ENCODE assay signal across 21 cellular contexts in genomic region chr14:100110801-100111200, GRCh38. TPM values are rescaled to one million over a fixed set of nuclear protein-coding genes. Genes with fewer than 3 reads are reported as not detected.
A peak's percentile ranks its signal among the peaks of the same experiment; 100 is the strongest.
DNase-seq lines count a peak whose midpoint lies in the region; ATAC-seq, FAIRE-seq and TF ChIP-seq lines count a peak whose summit lies in the region.
"Had no signal": no experiment of that assay in that cellular context is flagged by ENCODE, and none has a peak within 500 bp of the region (broad histone marks: within the 10 kb centered on the region; RNA-seq: fewer than 3 reads in every experiment).

No MANE protein-coding gene starts in this region.

- H3K27me3 Mint-ChIP-seq in CD4-positive, alpha-beta T cell, result no peaks in the 10 kb centered on the region
- H3K27me3 Mint-ChIP-seq in CD8-positive, alpha-beta T cell (ENCODE audit: low read depth), result no peaks in the 10 kb centered on the region
- H3K27me3 Mint-ChIP-seq: IgD-negative memory B cell had no signal

- DNase-seq in CD4-positive, alpha-beta T cell, result no peak
- peak in 1 of 7 experiments; percentile 15 for DNase-seq in CD8-positive, alpha-beta T cell
- DNase-seq in GM12878 (ENCODE audit: low read depth, low spot score), result no peak
- no peak for DNase-seq in neuronal stem cell (ENCODE audit: low spot score)
- no peak for DNase-seq in stimulated activated CD4-positive, alpha-beta T cell treated with anti-CD3 and anti-CD28 coated beads, Interleukin-12 subunit alpha, Interleukin-12 subunit beta, amount 100 ng/mL, for 4 hours
- DNase-seq in ACHN, result no peak
- DNase-seq: AML-193, DMS153, GF-D8, GOT3, Kasumi-1, MM.1S, NCI-H1092, NCI-H146, NCI-H2029 treated with DMSO at 0.1 percent for 48 hours, SHP77 had no signal

- no peak overlapping the region for H3K23ac ChIP-seq in neuronal stem cell (ENCODE audit: low read depth, low read length, poor library complexity)

- peaks cover 2% of the 10 kb centered on the region for H3K79me2 ChIP-seq in GM12878 (ENCODE audit: control insufficient read depth, insufficient read depth, low read length)

- no TSS peak for BruUV-seq in GM12878 (replicated peaks; lab: Mats Ljungman, UMichigan)

- H3K27me3 ChIP-seq in CD4-positive, alpha-beta T cell (ENCODE audit: control insufficient read depth, insufficient read depth, low read length), result no peaks in the 10 kb centered on the region
- H3K27me3 ChIP-seq in CD8-positive, alpha-beta T cell (ENCODE audit: insufficient read depth, low read length), result no peaks in the 10 kb centered on the region
- H3K27me3 ChIP-seq in GM12878 (replicated peaks in 1 of 2; ENCODE audit: control insufficient read depth in 2 of 2, insufficient read depth in 2 of 2, low read length in 1 of 2), result no peaks in the 10 kb centered on the region
- H3K27me3 ChIP-seq in neuronal stem cell (ENCODE audit: control insufficient read depth in 3 of 3, insufficient read depth in 3 of 3, low read depth in 1 of 3, low read length in 3 of 3), result peaks cover 0 to 1% (median 0%) of the 10 kb centered on the region in 3 experiments

- peaks cover 97% of the 10 kb centered on the region for H3K36me3 Mint-ChIP-seq in CD4-positive, alpha-beta T cell (ENCODE audit: low read depth)
- peaks cover 93% of the 10 kb centered on the region for H3K36me3 Mint-ChIP-seq in CD8-positive, alpha-beta T cell

- H3K27ac ChIP-seq in CD4-positive, alpha-beta T cell (ENCODE audit: low read depth, low read length), result no peak overlapping the region
- H3K27ac ChIP-seq in CD8-positive, alpha-beta T cell (ENCODE audit: low read depth, low read length), result no peak overlapping the region
- H3K27ac ChIP-seq in GM12878 (ENCODE audit: control insufficient read depth, insufficient read depth), result no peak overlapping the region
- no peak overlapping the region for H3K27ac ChIP-seq in neuronal stem cell (replicated peaks; ENCODE audit: low read length)
- H3K27ac ChIP-seq: SK-N-MC had no signal

- no peak overlapping the region for H3K4me3 ChIP-seq in CD8-positive, alpha-beta T cell (ENCODE audit: low read depth, low read length)
- H3K4me3 ChIP-seq in GM12878 (no peak overlapping the region), neuronal stem cell (ENCODE audit: low read length in 2 of 2) (no peak overlapping the region)
- H3K4me3 ChIP-seq: SK-N-MC had no signal

- no peak overlapping the region for H3K18ac ChIP-seq in neuronal stem cell (ENCODE audit: low read length)

- H3K9me3 Mint-ChIP-seq in CD4-positive, alpha-beta T cell, result no peaks in the 10 kb centered on the region
- H3K9me3 Mint-ChIP-seq in CD8-positive, alpha-beta T cell, result no peaks in the 10 kb centered on the region
- H3K9me3 Mint-ChIP-seq: IgD-negative memory B cell had no signal

- no peak for TF ChIP-seq RAD21 in GM12878 (IDR thresholded peaks at IDR 0.05; ENCODE audit: insufficient read depth, low read depth, low read length)

- no peak for FAIRE-seq in GM12878 (lab: Jason Lieb, UNC)
- FAIRE-seq: GM19239 had no signal

- no peaks in the 10 kb centered on the region for H3K9me3 ChIP-seq in CD4-positive, alpha-beta T cell (ENCODE audit: control insufficient read depth, low read length)
- H3K9me3 ChIP-seq in CD8-positive, alpha-beta T cell (ENCODE audit: low read length), result no peaks in the 10 kb centered on the region
- H3K9me3 ChIP-seq in GM12878 (replicated peaks; ENCODE audit: control insufficient read depth, insufficient read depth, low read length), result no peaks in the 10 kb centered on the region
- H3K9me3 ChIP-seq in neuronal stem cell (replicated peaks in 1 of 2; ENCODE audit: control insufficient read depth in 2 of 2, insufficient read depth in 1 of 2, low read depth in 1 of 2, low read length in 2 of 2), result no peaks in the 10 kb centered on the region

- H3K79me1 ChIP-seq in neuronal stem cell (ENCODE audit: low read depth, low read length), result peaks cover 3% of the 10 kb centered on the region

- no peak for TF ChIP-seq CTCF in CD4-positive, alpha-beta T cell (IDR thresholded peaks at IDR 0.05)
- TF ChIP-seq CTCF in CD8-positive, alpha-beta T cell (IDR thresholded peaks at IDR 0.05), result no peak
- no peak for TF ChIP-seq CTCF in GM12878 (IDR thresholded peaks at IDR 0.05 in 2 of 3, conservative IDR thresholded peaks at IDR 0.05 in 1 of 3; ENCODE audit: control insufficient read depth in 2 of 3, extremely low read depth in 1 of 3, insufficient read depth in 1 of 3, low read depth in 3 of 3, low read length in 3 of 3)

- no peak overlapping the region for H4K91ac ChIP-seq in neuronal stem cell (ENCODE audit: low read depth, low read length, poor library complexity)

- H4K8ac ChIP-seq in neuronal stem cell (ENCODE audit: low read depth, low read length), result no peak overlapping the region

- H3K14ac ChIP-seq in neuronal stem cell (ENCODE audit: low read length), result no peak overlapping the region

- H2BK120ac ChIP-seq in neuronal stem cell (ENCODE audit: low read depth, low read length), result no peak overlapping the region

- SMC1A ChIA-PET in GM12878 (lab: Charles Lee; ENCODE audit: uncharacterized antibody, unreplicated experiment), result interaction anchor here (1.0 kb wide), 1 partner anchor 44 kb away, joined by 3 read pairs; no protein-coding TSS in a partner anchor

- H3K27ac Mint-ChIP-seq in CD4-positive, alpha-beta T cell, result peak overlapping the region; percentile 98
- H3K27ac Mint-ChIP-seq in CD8-positive, alpha-beta T cell, result peak overlapping the region; percentile 69
- H3K27ac Mint-ChIP-seq: IgD-negative memory B cell had no signal

- H2AK5ac ChIP-seq in neuronal stem cell (ENCODE audit: low read depth, low read length), result no peak overlapping the region

- POLR2A ChIA-PET in CD4-positive, alpha-beta T cell (lab: Charles Lee), result interaction anchor here (1.1 to 49.3 kb wide), 3 partner anchors 20 to 49 kb away, joined by 3 to 1638 read pairs (median 200); partner anchors contain the start of gene EVL
- POLR2A ChIA-PET in CD8-positive, alpha-beta T cell (lab: Charles Lee), result interaction anchor here (0.6 to 34.9 kb wide), 2 partner anchors 36 to 57 kb away, joined by 8 to 700 read pairs; partner anchors contain the start of gene EVL
- POLR2A ChIA-PET in GM12878 (lab: Charles Lee), result interaction anchor here (0.6 kb wide), 1 partner anchor 87 kb away, joined by 6 read pairs; no protein-coding TSS in a partner anchor

- ATAC-seq in CD4-positive, alpha-beta T cell (ENCODE audit: poor library complexity), result no peak
- no peak for ATAC-seq in CD8-positive, alpha-beta T cell
- ATAC-seq in GM12878 (no peak), GM21528 (IDR thresholded peaks at IDR 0.05; ENCODE audit: low FRiP score, unreplicated experiment) (no peak)
- ATAC-seq: Panc1 had no signal

- H2AFZ ChIP-seq in GM12878 (ENCODE audit: control insufficient read depth, low read depth, low read length), result no peak overlapping the region
- no peak overlapping the region for H2AFZ ChIP-seq in neuronal stem cell (ENCODE audit: low read length)

- peaks cover 67% of the 10 kb centered on the region for H3K4me1 Mint-ChIP-seq in CD4-positive, alpha-beta T cell (ENCODE audit: low read depth)
- peaks cover 70% of the 10 kb centered on the region for H3K4me1 Mint-ChIP-seq in CD8-positive, alpha-beta T cell (ENCODE audit: low read depth)

- in situ Hi-C loops in GM12878 (cut with MboI), result no loop called here
- in situ Hi-C loops in ACHN (cut with HindIII; ENCODE audit: low pct_ligation_motif_present, low pct_unique_long_range_greater_than_20kb, low sequenced_read_pairs), result no loop called here

- intact Hi-C loops in CD4-positive, alpha-beta T cell (cut with DNase I, micrococcal nuclease), result no loop called here
- intact Hi-C loops in CD8-positive, alpha-beta T cell (cut with DNase I, micrococcal nuclease), result loop anchor here in 1 of 2 experiments (5.0 kb wide), 1 partner anchor 36 kb away; no protein-coding TSS in a partner anchor
- intact Hi-C loops in GM12878 (cut with micrococcal nuclease; ENCODE audit: unreplicated experiment), result no loop called here

- peaks cover 64% of the 10 kb centered on the region for H3K4me1 ChIP-seq in CD8-positive, alpha-beta T cell (ENCODE audit: insufficient read depth, low read length)
- no peaks in the 10 kb centered on the region for H3K4me1 ChIP-seq in GM12878 (ENCODE audit: control insufficient read depth, insufficient read depth, low read length)
- H3K4me1 ChIP-seq in neuronal stem cell (ENCODE audit: control insufficient read depth in 2 of 2, insufficient read depth in 1 of 2, low read depth in 1 of 2, low read length in 2 of 2), result peaks cover 0 to 11% of the 10 kb centered on the region in 2 donors

- H3K4me3 Mint-ChIP-seq in CD4-positive, alpha-beta T cell, result no peak overlapping the region
- H3K4me3 Mint-ChIP-seq in CD8-positive, alpha-beta T cell, result no peak overlapping the region
- H3K4me3 Mint-ChIP-seq: IgD-negative memory B cell had no signal

- H2BK15ac ChIP-seq in neuronal stem cell (ENCODE audit: low read length), result no peak overlapping the region

- no peak overlapping the region for H2BK12ac ChIP-seq in neuronal stem cell (ENCODE audit: low read length)

- CTCF ChIA-PET in CD4-positive, alpha-beta T cell (lab: Charles Lee), result interaction anchor here (34.3 kb wide), 1 partner anchor 35 kb away, joined by 1090 read pairs; the partner anchor contains the start of gene EVL
- CTCF ChIA-PET in CD8-positive, alpha-beta T cell (lab: Charles Lee), result interaction anchor here (10.6 to 31.7 kb wide), 2 partner anchors 16 to 41 kb away, joined by 144 to 1143 read pairs; partner anchors contain the start of gene EVL
- CTCF ChIA-PET in GM12878 (lab: Yijun Ruan, JAX), result interaction anchor here (4.8 to 6.8 kb wide), 2 partner anchors 38 to 53 kb away, joined by 52 to 130 read pairs; no protein-coding TSS in a partner anchor

- WGBS in GM12878 (ENCODE audit: insufficient coverage, insufficient replicate concordance, low lambda C conversion rate, missing lambda C conversion rate), result 85% methylated on average over 5 of the region's 5 CpGs
- no CpG with 5 or more reads among the region's 5 CpGs for WGBS in neuronal stem cell (ENCODE audit: extremely low coverage in 2 of 2, insufficient read length in 2 of 2, insufficient replicate concordance in 1 of 2), 2 donors

- peak; percentile 35; the same call in 1 of the 2 replicates for TF ChIP-seq POLR2A in GM12878 (IDR thresholded peaks at IDR 0.05; ENCODE audit: low read depth, low read length)

- no peak overlapping the region for H2BK5ac ChIP-seq in neuronal stem cell (ENCODE audit: low read length)

- TF ChIP-seq EP300 in GM12878 (IDR thresholded peaks at IDR 0.05; ENCODE audit: borderline replicate concordance in 1 of 2, control insufficient read depth in 1 of 2, low read depth in 2 of 2, low read length in 2 of 2), result no peak

- no peaks in the 10 kb centered on the region for H4K20me1 ChIP-seq in GM12878 (ENCODE audit: control insufficient read depth, insufficient read depth)

- RAD21 ChIA-PET in GM12878 (lab: Charles Lee; ENCODE audit: unreplicated experiment), result interaction anchor here (1.0 kb wide), 1 partner anchor 39 kb away, joined by 4 read pairs; no protein-coding TSS in a partner anchor

- H3K4me2 ChIP-seq in GM12878 (ENCODE audit: control insufficient read depth, insufficient read depth), result no peak overlapping the region
- no peak overlapping the region for H3K4me2 ChIP-seq in neuronal stem cell (ENCODE audit: insufficient read depth, low read length, poor library complexity, severe bottlenecking)

- H3K36me3 ChIP-seq in CD8-positive, alpha-beta T cell (ENCODE audit: insufficient read depth, low read length), result peaks cover 75% of the 10 kb centered on the region
- H3K36me3 ChIP-seq in GM12878 (ENCODE audit: control insufficient read depth in 2 of 2, insufficient read depth in 2 of 2, low read length in 1 of 2), result peaks cover 19 to 33% of the 10 kb centered on the region in 2 experiments
- peaks cover 5 to 25% of the 10 kb centered on the region in 2 donors for H3K36me3 ChIP-seq in neuronal stem cell (replicated peaks in 1 of 2; ENCODE audit: control insufficient read depth in 2 of 2, insufficient read depth in 2 of 2, low read length in 2 of 2)

- no peak overlapping the region for H3K4ac ChIP-seq in neuronal stem cell (ENCODE audit: low read length)

- no peak overlapping the region for H3K9ac ChIP-seq in GM12878 (ENCODE audit: control insufficient read depth, insufficient read depth, low read length)
- H3K9ac ChIP-seq in neuronal stem cell (ENCODE audit: low read depth, low read length, poor library complexity), result peak overlapping the region; percentile 54

RNA-seq across cellular contexts. Expression of gene EVL, which starts 45.6 kb away (rescaled TPM):
- total RNA-seq in CD4-positive, alpha-beta T cell, result 100 to 1,000 TPM; 660 to 678 TPM
- total RNA-seq in CD8-positive, alpha-beta T cell, result 100 to 1,000 TPM; 573 to 578 TPM
- 1,242 and 1,365 TPM in 2 replicates for total RNA-seq in GM12878 (2013; cell fraction: nucleolus; rRNA removed)
- total RNA-seq in GM12878 (2014; rRNA removed), result 92.2 and 98.6 TPM in 2 replicates
- total RNA-seq in GM12878 (2014; rRNA removed; fragmentation: Illumina TruSeq; extraction: Trizol), result 87.4 and 87.6 TPM in 2 replicates
- total RNA-seq in GM12878 (2021), result 104 and 112 TPM in 2 replicates
- 102 TPM for polyA plus RNA-seq in GM12878 (2011; ENCODE audit: low read depth)
- 226 and 341 TPM in 2 replicates for polyA plus RNA-seq in GM12878 (2011; rRNA removed)
- 282 and 297 TPM in 2 replicates for polyA plus RNA-seq in GM12878 (2011; cell fraction: cytosol; rRNA removed)
- polyA plus RNA-seq in GM12878 (2011; cell fraction: nucleus; rRNA removed), result 1,111 and 1,225 TPM in 2 replicates
- 138 and 162 TPM in 2 replicates for polyA plus RNA-seq in GM12878 (2012)
- polyA plus RNA-seq in GM12878 (2014; fragmentation: Illumina TruSeq; extraction: Trizol), result 115 and 128 TPM in 2 replicates
- polyA plus RNA-seq in GM12878 (2014; fragmentation: Nextera tagmentation; extraction: Ambion mirVana), result 10 to 100 TPM; 11.9 to 13.6 TPM
- 118 and 128 TPM in 2 replicates for polyA plus RNA-seq in GM12878 (2014; rRNA removed)
- polyA plus RNA-seq in GM12878 (2016; fragmentation: Nextera tagmentation; extraction: Ambion mirVana), result 10 to 100 TPM; 33.5 to 35.4 TPM
- 273 and 309 TPM in 2 replicates for polyA minus RNA-seq in GM12878 (2011; rRNA and poly(A)+ RNA removed)
- 71.8 and 79.0 TPM in 2 replicates for polyA minus RNA-seq in GM12878 (2011; cell fraction: cytosol; rRNA and poly(A)+ RNA removed)
- polyA minus RNA-seq in GM12878 (2011; cell fraction: nucleus; rRNA and poly(A)+ RNA removed), result 230 and 324 TPM in 2 replicates
- 130 TPM for polyA plus RNA-seq in neuronal stem cell (2013, experiment 1 of 2)
- polyA plus RNA-seq in neuronal stem cell (2013, experiment 2 of 2), result 124 TPM

RNA-seq across cellular contexts. Expression of gene DEGS2, which starts 48.6 kb away (rescaled TPM):
- under 1 TPM in 1 of 2 experiments, not detected in 1; 0.11 TPM for total RNA-seq in CD4-positive, alpha-beta T cell
- under 1 TPM; 0.22 to 0.60 TPM for total RNA-seq in CD8-positive, alpha-beta T cell
- total RNA-seq in GM12878 (2013; cell fraction: nucleolus; rRNA removed), result 1.4 and 2.3 TPM in 2 replicates
- 0.87 and 1.1 TPM in 2 replicates for total RNA-seq in GM12878 (2014; rRNA removed)
- 0.05 and 0.45 TPM in 2 replicates for total RNA-seq in GM12878 (2014; rRNA removed; fragmentation: Illumina TruSeq; extraction: Trizol)
- total RNA-seq in GM12878 (2021), result 1.8 and 2.5 TPM in 2 replicates
- not detected for polyA plus RNA-seq in GM12878 (2011; ENCODE audit: low read depth)
- polyA plus RNA-seq in GM12878 (2011; rRNA removed), result 0.07 TPM in 1 of 2 replicates, not detected in the other
- 0.04 and 0.07 TPM in 2 replicates for polyA plus RNA-seq in GM12878 (2011; cell fraction: cytosol; rRNA removed)
- 0.19 and 0.51 TPM in 2 replicates for polyA plus RNA-seq in GM12878 (2011; cell fraction: nucleus; rRNA removed)
- polyA plus RNA-seq in GM12878 (2012), result 0.51 and 0.80 TPM in 2 replicates
- polyA plus RNA-seq in GM12878 (2014; fragmentation: Illumina TruSeq; extraction: Trizol), result 0.01 and 0.03 TPM in 2 replicates
- under 1 TPM in 1 of 2 experiments, not detected in 1; 0.62 TPM for polyA plus RNA-seq in GM12878 (2014; fragmentation: Nextera tagmentation; extraction: Ambion mirVana)
- 0.26 and 0.66 TPM in 2 replicates for polyA plus RNA-seq in GM12878 (2014; rRNA removed)
- under 1 TPM; 0.06 to 0.52 TPM for polyA plus RNA-seq in GM12878 (2016; fragmentation: Nextera tagmentation; extraction: Ambion mirVana)
- 0.10 TPM in 1 of 2 replicates, not detected in the other for polyA minus RNA-seq in GM12878 (2011; rRNA and poly(A)+ RNA removed)
- polyA minus RNA-seq in GM12878 (2011; cell fraction: cytosol; rRNA and poly(A)+ RNA removed), result not detected in 2 replicates
- 0.10 and 0.24 TPM in 2 replicates for polyA minus RNA-seq in GM12878 (2011; cell fraction: nucleus; rRNA and poly(A)+ RNA removed)
- polyA plus RNA-seq in neuronal stem cell (2013, experiment 1 of 2), result 0.11 TPM
- polyA plus RNA-seq in neuronal stem cell (2013, experiment 2 of 2), result 0.07 TPM
